ENCODE assay signal across 2 cellular contexts in genomic region chr20:57459278-57459677, GRCh38.
TF ChIP-seq lines count a peak whose summit lies in the region.

No MANE protein-coding gene starts in this region.

TF ChIP-seq in HCT116, 20 proteins besides CTCF, POLR2A, EP300 and RAD21:
- no peak for TF ChIP-seq CEBPB (IDR thresholded peaks at IDR 0.05; ENCODE audit: low read depth)
- TF ChIP-seq, protein P1, sequence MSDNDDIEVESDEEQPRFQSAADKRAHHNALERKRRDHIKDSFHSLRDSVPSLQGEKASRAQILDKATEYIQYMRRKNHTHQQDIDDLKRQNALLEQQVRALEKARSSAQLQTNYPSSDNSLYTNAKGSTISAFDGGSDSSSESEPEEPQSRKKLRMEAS (IDR thresholded peaks at IDR 0.05): no peak
- TF ChIP-seq FOSL1 (IDR thresholded peaks at IDR 0.05; ENCODE audit: low read depth): no peak
- TF ChIP-seq EGR1 (IDR thresholded peaks at IDR 0.05; ENCODE audit: low read depth): no peak
- no peak for TF ChIP-seq SIN3A (IDR thresholded peaks at IDR 0.05; ENCODE audit: low read depth)
- no peak for TF ChIP-seq ATF3 (IDR thresholded peaks at IDR 0.05)
- TF ChIP-seq JUND (IDR thresholded peaks at IDR 0.05): no peak
- TF ChIP-seq SRF (IDR thresholded peaks at IDR 0.05; ENCODE audit: low read depth): no peak
- no peak for TF ChIP-seq ZNF274 (IDR thresholded peaks at IDR 0.05; ENCODE audit: low read depth, low read length)
- no peak for TF ChIP-seq YY1 (IDR thresholded peaks at IDR 0.05; ENCODE audit: extremely low read depth, insufficient replicate concordance, low read depth, low read length)

TF ChIP-seq in K562, 482 proteins besides CTCF, POLR2A, EP300 and RAD21:
- no peak for TF ChIP-seq SFPQ (IDR thresholded peaks at IDR 0.05; ENCODE audit: low read depth, low read length)
- TF ChIP-seq, protein P2, sequence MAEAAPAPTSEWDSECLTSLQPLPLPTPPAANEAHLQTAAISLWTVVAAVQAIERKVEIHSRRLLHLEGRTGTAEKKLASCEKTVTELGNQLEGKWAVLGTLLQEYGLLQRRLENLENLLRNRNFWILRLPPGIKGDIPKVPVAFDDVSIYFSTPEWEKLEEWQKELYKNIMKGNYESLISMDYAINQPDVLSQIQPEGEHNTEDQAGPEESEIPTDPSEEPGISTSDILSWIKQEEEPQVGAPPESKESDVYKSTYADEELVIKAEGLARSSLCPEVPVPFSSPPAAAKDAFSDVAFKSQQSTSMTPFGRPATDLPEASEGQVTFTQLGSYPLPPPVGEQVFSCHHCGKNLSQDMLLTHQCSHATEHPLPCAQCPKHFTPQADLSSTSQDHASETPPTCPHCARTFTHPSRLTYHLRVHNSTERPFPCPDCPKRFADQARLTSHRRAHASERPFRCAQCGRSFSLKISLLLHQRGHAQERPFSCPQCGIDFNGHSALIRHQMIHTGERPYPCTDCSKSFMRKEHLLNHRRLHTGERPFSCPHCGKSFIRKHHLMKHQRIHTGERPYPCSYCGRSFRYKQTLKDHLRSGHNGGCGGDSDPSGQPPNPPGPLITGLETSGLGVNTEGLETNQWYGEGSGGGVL (CRISPR knock-in tag; IDR thresholded peaks at IDR 0.05): no peak
- TF ChIP-seq SMARCA5 (IDR thresholded peaks at IDR 0.05): no peak
- TF ChIP-seq RAD51 (IDR thresholded peaks at IDR 0.05; ENCODE audit: borderline replicate concordance, low read depth): peak; percentile 61; the same call in 1 of the 2 replicates
- TF ChIP-seq USF2 (CRISPR knock-in tag; IDR thresholded peaks at IDR 0.05): peak; percentile 61
- peak; percentile 43 for TF ChIP-seq NFYB (IDR thresholded peaks at IDR 0.05; ENCODE audit: extremely low read depth, insufficient read length)
- no peak for TF ChIP-seq ZNF23 (CRISPR knock-in tag; IDR thresholded peaks at IDR 0.05)
- TF ChIP-seq, protein P3, sequence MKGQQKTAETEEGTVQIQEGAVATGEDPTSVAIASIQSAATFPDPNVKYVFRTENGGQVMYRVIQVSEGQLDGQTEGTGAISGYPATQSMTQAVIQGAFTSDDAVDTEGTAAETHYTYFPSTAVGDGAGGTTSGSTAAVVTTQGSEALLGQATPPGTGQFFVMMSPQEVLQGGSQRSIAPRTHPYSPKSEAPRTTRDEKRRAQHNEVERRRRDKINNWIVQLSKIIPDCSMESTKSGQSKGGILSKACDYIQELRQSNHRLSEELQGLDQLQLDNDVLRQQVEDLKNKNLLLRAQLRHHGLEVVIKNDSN (CRISPR knock-in tag; IDR thresholded peaks at IDR 0.05): peak; percentile 63
- no peak for TF ChIP-seq ZNF586 (CRISPR knock-in tag; conservative IDR thresholded peaks at IDR 0.05)
- no peak for TF ChIP-seq RBM17 (IDR thresholded peaks at IDR 0.05; ENCODE audit: borderline replicate concordance, low read depth, low read length)
- TF ChIP-seq ZFPM2 (CRISPR knock-in tag; IDR thresholded peaks at IDR 0.05): no peak
